ENCODE assay signal across 14 cellular contexts in the genomic region with DNA sequence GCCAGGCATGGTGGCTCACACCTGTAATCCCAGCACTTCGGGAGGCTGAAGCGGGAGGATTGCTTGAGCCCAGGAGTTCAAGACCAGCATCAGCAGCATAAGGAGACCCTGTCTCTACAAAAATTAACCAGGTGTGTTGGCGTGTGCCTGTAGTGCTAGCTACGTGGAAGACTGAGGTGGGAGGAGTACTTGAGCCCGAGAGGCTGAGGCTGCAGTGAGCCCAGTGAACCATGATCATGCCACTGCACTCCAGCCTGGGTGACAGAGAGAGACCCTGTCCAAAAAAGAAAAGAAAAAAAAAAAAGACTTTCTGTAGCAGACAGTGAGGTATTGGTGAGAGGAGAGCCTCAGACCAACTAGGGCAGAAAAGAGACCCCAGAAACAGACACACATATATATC.
DNase-seq lines count a peak whose midpoint lies in the region; ATAC-seq and TF ChIP-seq lines count a peak whose summit lies in the region.
"Had no signal": no experiment of that assay in that cellular context is flagged by ENCODE, and none has a peak within 500 bp of the region (broad histone marks: within the 10 kb centered on the region; RNA-seq: fewer than 3 reads in every experiment).

No MANE protein-coding gene starts in this region.

- no peak overlapping the region for H3K4me3 Mint-ChIP-seq in endodermal cell
- H3K4me3 Mint-ChIP-seq in stimulated activated memory B cell treated with anti-CD40 and anti-IgM and Interleukin-4, amounts not matched to agents 10 μg/mL and 1 μg/mL and 100 μg/mL, for 72 hours, result no peak overlapping the region
- H3K4me3 Mint-ChIP-seq in activated T-helper 17 cell treated with anti-CD3 and anti-CD28 coated beads, Interleukin-2, amount 50 U/mL, for 72 hours, result no peak overlapping the region
- H3K4me3 Mint-ChIP-seq: CD4-positive, CD25-positive, alpha-beta regulatory T cell had no signal

- H3K9me3 ChIP-seq in endodermal cell (ENCODE audit: control insufficient read depth, low read length) (peaks cover 16% of the 10 kb centered on the region), tibial nerve (no peaks in the 10 kb centered on the region)

- peaks cover 2% of the 10 kb centered on the region for H3K27me3 Mint-ChIP-seq in endodermal cell (ENCODE audit: insufficient read depth)
- H3K27me3 Mint-ChIP-seq in stimulated activated memory B cell treated with anti-CD40 and anti-IgM and Interleukin-4, amounts not matched to agents 10 μg/mL and 1 μg/mL and 100 μg/mL, for 72 hours, result no peaks in the 10 kb centered on the region
- peaks cover 17% of the 10 kb centered on the region for H3K27me3 Mint-ChIP-seq in activated T-helper 17 cell treated with anti-CD3 and anti-CD28 coated beads, Interleukin-2, amount 50 U/mL, for 72 hours

- H3K9me3 Mint-ChIP-seq in endodermal cell, result peaks cover 34% of the 10 kb centered on the region
- no peaks in the 10 kb centered on the region for H3K9me3 Mint-ChIP-seq in stimulated activated memory B cell treated with anti-CD40 and anti-IgM and Interleukin-4, amounts not matched to agents 10 μg/mL and 1 μg/mL and 100 μg/mL, for 72 hours
- H3K9me3 Mint-ChIP-seq in activated T-helper 17 cell treated with anti-CD3 and anti-CD28 coated beads, Interleukin-2, amount 50 U/mL, for 72 hours, result no peaks in the 10 kb centered on the region

- peak; percentile 68 for DNase-seq in DMS79 treated with DMSO at 0.1 percent for 48 hours (lab: John Stamatoyannopoulos, UW)
- no peak for DNase-seq in DMS79 (lab: John Stamatoyannopoulos, UW)
- peak; percentile 17 for DNase-seq in endodermal cell
- DNase-seq in T-helper 9 cell, result no peak
- DNase-seq in NCI-H1417 treated with DMSO at 0.1 percent for 48 hours (lab: John Stamatoyannopoulos, UW), result no peak
- DNase-seq in tibial nerve (ENCODE audit: low spot score in 2 of 2), result no peak
- DNase-seq: Calu3; CD4-positive, CD25-positive, alpha-beta regulatory T cell; DMS 273 treated with DMSO at 0.1 percent for 48 hours; EL had no signal

- H3K4me1 ChIP-seq in endodermal cell (ENCODE audit: control insufficient read depth, insufficient read depth, low read length) (no peaks in the 10 kb centered on the region), tibial nerve (peaks cover 0 to 21% (median 8%) of the 10 kb centered on the region in 4 donors)

- H3K36me3 ChIP-seq in endodermal cell (ENCODE audit: control insufficient read depth, insufficient read depth, low read length), result no peaks in the 10 kb centered on the region
- no peaks in the 10 kb centered on the region for H3K36me3 ChIP-seq in tibial nerve

- no peak overlapping the region for H3K9ac ChIP-seq in endodermal cell (ENCODE audit: extremely low read depth, low read length, poor library complexity, severe bottlenecking)
- H3K9ac ChIP-seq: KMS-11 had no signal

- H3K4me3 ChIP-seq in endodermal cell (ENCODE audit: low read length) (no peak overlapping the region), tibial nerve (no peak overlapping the region)

- TF ChIP-seq EP300 in tibial nerve (IDR thresholded peaks at IDR 0.05), result no peak

- no peak for ATAC-seq in stimulated activated memory B cell treated with anti-CD40 and anti-IgM and Interleukin-4, amounts not matched to agents 10 μg/mL and 1 μg/mL and 100 μg/mL, for 72 hours
- no peak for ATAC-seq in activated T-helper 17 cell treated with anti-CD3 and anti-CD28 coated beads, Interleukin-2, amount 50 U/mL, for 72 hours (replicated peaks)

- no peaks in the 10 kb centered on the region for H3K36me3 Mint-ChIP-seq in endodermal cell (ENCODE audit: low read depth)
- H3K36me3 Mint-ChIP-seq in stimulated activated memory B cell treated with anti-CD40 and anti-IgM and Interleukin-4, amounts not matched to agents 10 μg/mL and 1 μg/mL and 100 μg/mL, for 72 hours, result no peaks in the 10 kb centered on the region
- no peaks in the 10 kb centered on the region for H3K36me3 Mint-ChIP-seq in activated T-helper 17 cell treated with anti-CD3 and anti-CD28 coated beads, Interleukin-2, amount 50 U/mL, for 72 hours (ENCODE audit: low read depth)
- H3K36me3 Mint-ChIP-seq: CD4-positive, CD25-positive, alpha-beta regulatory T cell had no signal

- H3K27ac Mint-ChIP-seq in endodermal cell, result no peak overlapping the region
- H3K27ac Mint-ChIP-seq in stimulated activated memory B cell treated with anti-CD40 and anti-IgM and Interleukin-4, amounts not matched to agents 10 μg/mL and 1 μg/mL and 100 μg/mL, for 72 hours, result peak overlapping the region; percentile 10
- H3K27ac Mint-ChIP-seq in activated T-helper 17 cell treated with anti-CD3 and anti-CD28 coated beads, Interleukin-2, amount 50 U/mL, for 72 hours, result no peak overlapping the region

- H3K27me3 ChIP-seq in endodermal cell (ENCODE audit: control insufficient read depth, insufficient read depth, low read length, poor library complexity, severe bottlenecking) (no peaks in the 10 kb centered on the region), tibial nerve (no peaks in the 10 kb centered on the region)

- TF ChIP-seq CTCF in endodermal cell (conservative IDR thresholded peaks at IDR 0.05), result no peak
- TF ChIP-seq CTCF in tibial nerve (IDR thresholded peaks at IDR 0.05), result no peak

- no peak for TF ChIP-seq POLR2A in tibial nerve (IDR thresholded peaks at IDR 0.05)

- H3K27ac ChIP-seq in endodermal cell (ENCODE audit: low read depth, low read length), result no peak overlapping the region
- no peak overlapping the region for H3K27ac ChIP-seq in tibial nerve
- H3K27ac ChIP-seq: 22Rv1, KMS-11 had no signal

- peaks cover 9% of the 10 kb centered on the region for H3K4me1 Mint-ChIP-seq in endodermal cell
- H3K4me1 Mint-ChIP-seq in stimulated activated memory B cell treated with anti-CD40 and anti-IgM and Interleukin-4, amounts not matched to agents 10 μg/mL and 1 μg/mL and 100 μg/mL, for 72 hours, result peaks cover 37% of the 10 kb centered on the region
- H3K4me1 Mint-ChIP-seq in activated T-helper 17 cell treated with anti-CD3 and anti-CD28 coated beads, Interleukin-2, amount 50 U/mL, for 72 hours, result no peaks in the 10 kb centered on the region

- 91 to 96% methylated on average over 5 of the region's 5 CpGs for WGBS in endodermal cell (ENCODE audit: insufficient coverage in 1 of 2, insufficient read length in 1 of 2), 2 experiments
- WGBS in tibial nerve, 2 donors, result 96% methylated on average over 5 of the region's 5 CpGs

Comparison
In these comparisons a context has a peak if more than half of its experiments do, and no peak if none do; other contexts are left out.
1. DNase-seq: peak in DMS79 treated with DMSO at 0.1 percent for 48 hours (single experiment) and endodermal cell (single experiment); none in DMS79 (single experiment), T-helper 9 cell (single experiment), NCI-H1417 treated with DMSO at 0.1 percent for 48 hours (single experiment) and tibial nerve (0 of 2).